In genomic region chr19:1250374-1251232, GRCh38 we compare ENCODE assay signal across 2 cellular contexts.
TF ChIP-seq lines count a peak whose summit lies in the region.

No MANE protein-coding gene starts in this region.

TF ChIP-seq in HEK293, 187 proteins besides CTCF, POLR2A, EP300 and RAD21 (continues in another document):
- no peak for TF ChIP-seq HOXA7 (CRISPR knock-in tag; IDR thresholded peaks at IDR 0.05; ENCODE audit: borderline replicate concordance)
- TF ChIP-seq, protein P1, sequence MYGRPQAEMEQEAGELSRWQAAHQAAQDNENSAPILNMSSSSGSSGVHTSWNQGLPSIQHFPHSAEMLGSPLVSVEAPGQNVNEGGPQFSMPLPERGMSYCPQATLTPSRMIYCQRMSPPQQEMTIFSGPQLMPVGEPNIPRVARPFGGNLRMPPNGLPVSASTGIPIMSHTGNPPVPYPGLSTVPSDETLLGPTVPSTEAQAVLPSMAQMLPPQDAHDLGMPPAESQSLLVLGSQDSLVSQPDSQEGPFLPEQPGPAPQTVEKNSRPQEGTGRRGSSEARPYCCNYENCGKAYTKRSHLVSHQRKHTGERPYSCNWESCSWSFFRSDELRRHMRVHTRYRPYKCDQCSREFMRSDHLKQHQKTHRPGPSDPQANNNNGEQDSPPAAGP (tag by site-specific recombination; IDR thresholded peaks at IDR 0.05): peak; percentile 62
- TF ChIP-seq ZIC2 (tag by site-specific recombination; IDR thresholded peaks at IDR 0.05): peak; percentile 84
- peak; percentile 72 for TF ChIP-seq ZBTB8A (tag by site-specific recombination; IDR thresholded peaks at IDR 0.05)
- peak; percentile 4; the same call in 1 of the 2 replicates for TF ChIP-seq ZNF341 (tag by site-specific recombination; IDR thresholded peaks at IDR 0.05; ENCODE audit: low read depth)
- TF ChIP-seq ZNF488 (tag by site-specific recombination; IDR thresholded peaks at IDR 0.05): peak; percentile 22; the same call in 1 of the 2 replicates
- TF ChIP-seq SP3 (tag by site-specific recombination; IDR thresholded peaks at IDR 0.05): peak; percentile 66
- peak; percentile 94 for TF ChIP-seq GLIS1 (tag by site-specific recombination; IDR thresholded peaks at IDR 0.05)
- TF ChIP-seq GLIS2 (tag by site-specific recombination; IDR thresholded peaks at IDR 0.05): peak; percentile 49
- 0 out of 2 replicates have a peak, but pooled peaks have one; percentile 24 for TF ChIP-seq ZNF843 (tag by site-specific recombination; IDR thresholded peaks at IDR 0.05)
- TF ChIP-seq ZNF24 (tag by site-specific recombination; IDR thresholded peaks at IDR 0.05): peak; percentile 24; the same call in 1 of the 2 replicates
- TF ChIP-seq ZBTB21 (tag by site-specific recombination; IDR thresholded peaks at IDR 0.05): no peak
- no peak for TF ChIP-seq ZNF426 (tag by site-specific recombination; IDR thresholded peaks at IDR 0.05)
- TF ChIP-seq ZNF701 (tag by site-specific recombination; IDR thresholded peaks at IDR 0.05): peak; percentile 68; the same call in 1 of the 2 replicates
- peak; percentile 57; the same call in 1 of the 2 replicates for TF ChIP-seq ZEB2 (tag by site-specific recombination; IDR thresholded peaks at IDR 0.05)
- TF ChIP-seq, protein P2, sequence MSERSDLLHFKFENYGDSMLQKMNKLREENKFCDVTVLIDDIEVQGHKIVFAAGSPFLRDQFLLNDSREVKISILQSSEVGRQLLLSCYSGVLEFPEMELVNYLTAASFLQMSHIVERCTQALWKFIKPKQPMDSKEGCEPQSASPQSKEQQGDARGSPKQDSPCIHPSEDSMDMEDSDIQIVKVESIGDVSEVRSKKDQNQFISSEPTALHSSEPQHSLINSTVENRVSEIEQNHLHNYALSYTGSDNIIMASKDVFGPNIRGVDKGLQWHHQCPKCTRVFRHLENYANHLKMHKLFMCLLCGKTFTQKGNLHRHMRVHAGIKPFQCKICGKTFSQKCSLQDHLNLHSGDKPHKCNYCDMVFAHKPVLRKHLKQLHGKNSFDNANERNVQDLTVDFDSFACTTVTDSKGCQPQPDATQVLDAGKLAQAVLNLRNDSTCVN (tag by site-specific recombination; optimal IDR thresholded peaks at IDR 0.05): peak; percentile 56
- TF ChIP-seq, protein P3, sequence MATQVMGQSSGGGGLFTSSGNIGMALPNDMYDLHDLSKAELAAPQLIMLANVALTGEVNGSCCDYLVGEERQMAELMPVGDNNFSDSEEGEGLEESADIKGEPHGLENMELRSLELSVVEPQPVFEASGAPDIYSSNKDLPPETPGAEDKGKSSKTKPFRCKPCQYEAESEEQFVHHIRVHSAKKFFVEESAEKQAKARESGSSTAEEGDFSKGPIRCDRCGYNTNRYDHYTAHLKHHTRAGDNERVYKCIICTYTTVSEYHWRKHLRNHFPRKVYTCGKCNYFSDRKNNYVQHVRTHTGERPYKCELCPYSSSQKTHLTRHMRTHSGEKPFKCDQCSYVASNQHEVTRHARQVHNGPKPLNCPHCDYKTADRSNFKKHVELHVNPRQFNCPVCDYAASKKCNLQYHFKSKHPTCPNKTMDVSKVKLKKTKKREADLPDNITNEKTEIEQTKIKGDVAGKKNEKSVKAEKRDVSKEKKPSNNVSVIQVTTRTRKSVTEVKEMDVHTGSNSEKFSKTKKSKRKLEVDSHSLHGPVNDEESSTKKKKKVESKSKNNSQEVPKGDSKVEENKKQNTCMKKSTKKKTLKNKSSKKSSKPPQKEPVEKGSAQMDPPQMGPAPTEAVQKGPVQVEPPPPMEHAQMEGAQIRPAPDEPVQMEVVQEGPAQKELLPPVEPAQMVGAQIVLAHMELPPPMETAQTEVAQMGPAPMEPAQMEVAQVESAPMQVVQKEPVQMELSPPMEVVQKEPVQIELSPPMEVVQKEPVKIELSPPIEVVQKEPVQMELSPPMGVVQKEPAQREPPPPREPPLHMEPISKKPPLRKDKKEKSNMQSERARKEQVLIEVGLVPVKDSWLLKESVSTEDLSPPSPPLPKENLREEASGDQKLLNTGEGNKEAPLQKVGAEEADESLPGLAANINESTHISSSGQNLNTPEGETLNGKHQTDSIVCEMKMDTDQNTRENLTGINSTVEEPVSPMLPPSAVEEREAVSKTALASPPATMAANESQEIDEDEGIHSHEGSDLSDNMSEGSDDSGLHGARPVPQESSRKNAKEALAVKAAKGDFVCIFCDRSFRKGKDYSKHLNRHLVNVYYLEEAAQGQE (tag by site-specific recombination; IDR thresholded peaks at IDR 0.05): 0 out of 2 replicates have a peak, but pooled peaks have one; percentile 3
- TF ChIP-seq, protein P4, sequence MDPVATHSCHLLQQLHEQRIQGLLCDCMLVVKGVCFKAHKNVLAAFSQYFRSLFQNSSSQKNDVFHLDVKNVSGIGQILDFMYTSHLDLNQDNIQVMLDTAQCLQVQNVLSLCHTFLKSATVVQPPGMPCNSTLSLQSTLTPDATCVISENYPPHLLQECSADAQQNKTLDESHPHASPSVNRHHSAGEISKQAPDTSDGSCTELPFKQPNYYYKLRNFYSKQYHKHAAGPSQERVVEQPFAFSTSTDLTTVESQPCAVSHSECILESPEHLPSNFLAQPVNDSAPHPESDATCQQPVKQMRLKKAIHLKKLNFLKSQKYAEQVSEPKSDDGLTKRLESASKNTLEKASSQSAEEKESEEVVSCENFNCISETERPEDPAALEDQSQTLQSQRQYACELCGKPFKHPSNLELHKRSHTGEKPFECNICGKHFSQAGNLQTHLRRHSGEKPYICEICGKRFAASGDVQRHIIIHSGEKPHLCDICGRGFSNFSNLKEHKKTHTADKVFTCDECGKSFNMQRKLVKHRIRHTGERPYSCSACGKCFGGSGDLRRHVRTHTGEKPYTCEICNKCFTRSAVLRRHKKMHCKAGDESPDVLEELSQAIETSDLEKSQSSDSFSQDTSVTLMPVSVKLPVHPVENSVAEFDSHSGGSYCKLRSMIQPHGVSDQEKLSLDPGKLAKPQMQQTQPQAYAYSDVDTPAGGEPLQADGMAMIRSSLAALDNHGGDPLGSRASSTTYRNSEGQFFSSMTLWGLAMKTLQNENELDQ (tag by site-specific recombination; IDR thresholded peaks at IDR 0.05; ENCODE audit: low read depth): no peak
- peak; percentile 74 for TF ChIP-seq EGR2 (tag by site-specific recombination; IDR thresholded peaks at IDR 0.05; ENCODE audit: low read depth)
- TF ChIP-seq KLF16 (tag by site-specific recombination; IDR thresholded peaks at IDR 0.05): peak; percentile 27; the same call in 1 of the 2 replicates
- peak; percentile 76 for TF ChIP-seq BCL11B (tag by site-specific recombination; IDR thresholded peaks at IDR 0.05; ENCODE audit: low read depth)
- peak; percentile 87 for TF ChIP-seq ZFHX2 (tag by site-specific recombination; conservative IDR thresholded peaks at IDR 0.05)

TF ChIP-seq in endothelial cell of umbilical vein, 7 proteins besides CTCF, POLR2A, EP300 and RAD21:
- TF ChIP-seq MYC (IDR thresholded peaks at IDR 0.05; ENCODE audit: low read depth, low read length) (no peak), GATA2 (IDR thresholded peaks at IDR 0.05; ENCODE audit: insufficient read depth, insufficient read length, low read depth, low read length) (no peak), POLR2AphosphoS5 (IDR thresholded peaks at IDR 0.05; ENCODE audit: insufficient read depth, low read depth, low read length) (peak; percentile 40), JUN (IDR thresholded peaks at IDR 0.05; ENCODE audit: borderline replicate concordance, insufficient read depth, insufficient read length, low read depth) (no peak), FOS (IDR thresholded peaks at IDR 0.05; ENCODE audit: borderline replicate concordance, insufficient read depth, low read length) (no peak)
- TF ChIP-seq, protein P5, sequence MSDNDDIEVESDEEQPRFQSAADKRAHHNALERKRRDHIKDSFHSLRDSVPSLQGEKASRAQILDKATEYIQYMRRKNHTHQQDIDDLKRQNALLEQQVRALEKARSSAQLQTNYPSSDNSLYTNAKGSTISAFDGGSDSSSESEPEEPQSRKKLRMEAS (IDR thresholded peaks at IDR 0.05; ENCODE audit: insufficient read depth, insufficient read length): no peak
TF ChIP-seq in endothelial cell of umbilical vein: peak in this region for 1.
